In genomic region chr19:7757358-7757757, GRCh38 we compare ENCODE assay signal across 25 cellular contexts. TPM values are rescaled to one million over a fixed set of nuclear protein-coding genes. Genes with fewer than 3 reads are reported as not detected.
DNase-seq lines count a peak whose midpoint lies in the region; ATAC-seq, FAIRE-seq and TF ChIP-seq lines count a peak whose summit lies in the region.
"Had no signal": no experiment of that assay in that cellular context is flagged by ENCODE, and none has a peak within 500 bp of the region (broad histone marks: within the 10 kb centered on the region; RNA-seq: fewer than 3 reads in every experiment).

No MANE protein-coding gene starts in this region.

- TF ChIP-seq CTCF in K562 (IDR thresholded peaks at IDR 0.05 in 2 of 3, conservative IDR thresholded peaks at IDR 0.05 in 1 of 3; ENCODE audit: insufficient read depth in 2 of 3, low read depth in 1 of 3, low read length in 3 of 3) (no peak), endothelial cell (IDR thresholded peaks at IDR 0.05; ENCODE audit: unreplicated experiment) (no peak), tibial nerve (IDR thresholded peaks at IDR 0.05) (no peak)

- no peak overlapping the region for H3K23ac ChIP-seq in trophoblast cell (ENCODE audit: low read length)

- no peak overlapping the region for H2BK120ac ChIP-seq in trophoblast cell (ENCODE audit: insufficient read depth, low read length, poor library complexity)

- H4K8ac ChIP-seq in trophoblast cell (ENCODE audit: low read depth, low read length), result no peak overlapping the region

- H3K27ac ChIP-seq in K562 (ENCODE audit: extremely low read depth, low read depth, low read length), result no peak overlapping the region
- no peak overlapping the region for H3K27ac ChIP-seq in trophoblast cell (ENCODE audit: low read depth, low read length)
- no peak overlapping the region for H3K27ac ChIP-seq in tibial nerve
- H3K27ac ChIP-seq: 22Rv1; BLaER1 treated with 17β-estradiol and CSF1 and Interleukin-3, amounts not matched to agents 10 nM and 100 nM; C4-2B had no signal

- H3K4me1 ChIP-seq in K562 (replicated peaks in 1 of 2; ENCODE audit: control insufficient read depth in 2 of 2, insufficient read depth in 2 of 2, low read length in 2 of 2), result no peaks in the 10 kb centered on the region
- H3K4me1 ChIP-seq in trophoblast cell (ENCODE audit: control insufficient read depth in 1 of 2, insufficient read depth in 2 of 2, low read length in 2 of 2), result no peaks in the 10 kb centered on the region
- no peaks in the 10 kb centered on the region for H3K4me1 ChIP-seq in tibial nerve
- H3K4me1 ChIP-seq: BE2C, Caco-2 had no signal

- H3K4me1 Mint-ChIP-seq in endothelial cell (ENCODE audit: unreplicated experiment), result no peaks in the 10 kb centered on the region

- H4K12ac ChIP-seq in trophoblast cell (ENCODE audit: low read depth, low read length), result no peak overlapping the region

- no peak overlapping the region for H4K91ac ChIP-seq in trophoblast cell (ENCODE audit: low read depth, low read length)

- H3K27ac Mint-ChIP-seq in endothelial cell (ENCODE audit: unreplicated experiment), result no peak overlapping the region
- H3K27ac Mint-ChIP-seq: CD4-positive, alpha-beta T cell; CD8-positive, alpha-beta T cell had no signal

- BruUV-seq in K562 (replicated peaks; lab: Mats Ljungman, UMichigan), result no TSS peak

- H3K79me1 ChIP-seq in trophoblast cell (ENCODE audit: low read length), result no peaks in the 10 kb centered on the region

- H3K27me3 ChIP-seq in K562 (ENCODE audit: control insufficient read depth in 2 of 2, insufficient read depth in 2 of 2, low read length in 2 of 2), result no peaks in the 10 kb centered on the region
- no peaks in the 10 kb centered on the region for H3K27me3 ChIP-seq in trophoblast cell (ENCODE audit: insufficient read depth, low read length)
- no peaks in the 10 kb centered on the region for H3K27me3 ChIP-seq in tibial nerve
- H3K27me3 ChIP-seq: BLaER1 treated with 17β-estradiol and CSF1 and Interleukin-3, amounts not matched to agents 10 nM and 100 nM had no signal

- H3K9me1 ChIP-seq in K562 (ENCODE audit: control insufficient read depth, insufficient read depth, low read length), result no peaks in the 10 kb centered on the region

- POLR2A ChIA-PET in K562 (lab: Yijun Ruan, JAX), result no interaction called here

- TF ChIP-seq EP300 in K562 (IDR thresholded peaks at IDR 0.05; ENCODE audit: low read length), result no peak
- TF ChIP-seq EP300 in tibial nerve (IDR thresholded peaks at IDR 0.05), result no peak

- H3K4me2 ChIP-seq in K562 (ENCODE audit: insufficient read depth, low read length) (no peak overlapping the region), trophoblast cell (ENCODE audit: low read length) (no peak overlapping the region)
- H3K4me2 ChIP-seq: BLaER1 treated with 17β-estradiol and CSF1 and Interleukin-3, amounts not matched to agents 10 nM and 100 nM had no signal

- no peak for TF ChIP-seq RAD21 in K562 (CRISPR knock-in tag; conservative IDR thresholded peaks at IDR 0.05 in 1 of 2, IDR thresholded peaks at IDR 0.05 in 1 of 2)

- no peaks in the 10 kb centered on the region for H4K20me1 ChIP-seq in K562 (replicated peaks; ENCODE audit: control insufficient read depth, insufficient read depth, low read length)
- H4K20me1 ChIP-seq: BLaER1 treated with 17β-estradiol and CSF1 and Interleukin-3, amounts not matched to agents 10 nM and 100 nM had no signal

- WGBS in K562 (ENCODE audit: insufficient coverage, low coverage, missing lambda C conversion rate), result 6% methylated on average over 2 of the region's 3 CpGs
- WGBS in trophoblast cell (ENCODE audit: extremely low coverage, insufficient coverage, insufficient read length), result no CpG with 5 or more reads among the region's 3 CpGs
- whole genome bisulfite sequencing in tibial nerve, 2 donors, result 87 to 88% methylated on average over 3 of the region's 3 CpGs

- FAIRE-seq in GM19239 (lab: Jason Lieb, UNC) (peak; percentile 21), K562 (lab: Jason Lieb, UNC) (no peak)
- FAIRE-seq: D721Med, G401.6, GM12891 had no signal

- H3K18ac ChIP-seq in trophoblast cell (ENCODE audit: low read length), result no peak overlapping the region

- no peak for ATAC-seq in K562
- ATAC-seq: CD8-positive, alpha-beta T cell had no signal

- H2BK5ac ChIP-seq in trophoblast cell (ENCODE audit: low read depth, low read length, poor library complexity), result no peak overlapping the region

- no peak overlapping the region for H3K4me3 ChIP-seq in K562
- H3K4me3 ChIP-seq in trophoblast cell (ENCODE audit: low read depth, low read length), result peak overlapping the region; percentile 44
- no peak overlapping the region for H3K4me3 ChIP-seq in tibial nerve

- H3K14ac ChIP-seq in trophoblast cell (ENCODE audit: low read length), result no peak overlapping the region

- no peak overlapping the region for H2BK12ac ChIP-seq in trophoblast cell (ENCODE audit: low read length)

- H3K36me3 ChIP-seq in K562 (ENCODE audit: control insufficient read depth, insufficient read depth, low read length) (no peaks in the 10 kb centered on the region), trophoblast cell (ENCODE audit: control insufficient read depth in 1 of 2, insufficient read depth in 2 of 2, low read length in 2 of 2) (no peaks in the 10 kb centered on the region), tibial nerve (no peaks in the 10 kb centered on the region)
- H3K36me3 ChIP-seq: BE2C had no signal

- H3K9me3 ChIP-seq in K562 (replicated peaks; ENCODE audit: control insufficient read depth, insufficient read depth, low read depth, low read length), result peaks cover 10% of the 10 kb centered on the region
- H3K9me3 ChIP-seq in trophoblast cell (ENCODE audit: insufficient read depth, low read depth, low read length), result peaks cover 16% of the 10 kb centered on the region
- peaks cover 0 to 57% (median 10%) of the 10 kb centered on the region in 4 donors for H3K9me3 ChIP-seq in tibial nerve
- H3K9me3 ChIP-seq: BE2C had no signal

- H2AK5ac ChIP-seq in trophoblast cell (ENCODE audit: low read length), result no peak overlapping the region

- H3K79me2 ChIP-seq in K562 (ENCODE audit: control insufficient read depth, insufficient read depth, low read length) (no peaks in the 10 kb centered on the region), trophoblast cell (ENCODE audit: control insufficient read depth, insufficient read depth, low read length, poor library complexity) (no peaks in the 10 kb centered on the region)

- H3K27me3 Mint-ChIP-seq in endothelial cell (ENCODE audit: unreplicated experiment), result peaks cover 2% of the 10 kb centered on the region

- peaks cover 18% of the 10 kb centered on the region for H3K9me3 Mint-ChIP-seq in endothelial cell (ENCODE audit: unreplicated experiment)

- no peak overlapping the region for H3K4me3 Mint-ChIP-seq in endothelial cell (ENCODE audit: unreplicated experiment)
- H3K4me3 Mint-ChIP-seq: CD4-positive, alpha-beta T cell; CD8-positive, alpha-beta T cell had no signal

- DNase-seq in activated effector memory CD4-positive, alpha-beta T cell treated with anti-CD3 and anti-CD28 coated beads, Interleukin-2, amount 50 U/mL, for 16 hours, result peak; percentile 24
- no peak for DNase-seq in activated effector memory CD4-positive, alpha-beta T cell treated with Interleukin-2 at 50 U/mL for 16 hours
- no peak for DNase-seq in GM19239 (ENCODE audit: insufficient read length, low spot score)
- no peak for DNase-seq in K562 (ENCODE audit: extremely low read depth in 1 of 4, low spot score in 3 of 4)
- DNase-seq in trophoblast cell, result no peak
- DNase-seq in endothelial cell (ENCODE audit: low spot score), result no peak
- no peak for DNase-seq in tibial nerve (ENCODE audit: low spot score in 2 of 2)
- DNase-seq in HT-29 (ENCODE audit: low spot score), result no peak
- DNase-seq: ACHN; BE2C; Caco-2; Calu3; CD4-positive, alpha-beta T cell; CD8-positive, alpha-beta T cell; DMS79 treated with DMSO at 0.1 percent for 48 hours; GF-D8 had no signal

- intact Hi-C loops in K562 (cut with micrococcal nuclease), result no loop called here

- TF ChIP-seq POLR2A in K562 (conservative IDR thresholded peaks at IDR 0.05) (no peak), tibial nerve (IDR thresholded peaks at IDR 0.05) (no peak)

- no peak overlapping the region for H3K4ac ChIP-seq in trophoblast cell (ENCODE audit: low read depth, low read length)

- H2AFZ ChIP-seq in K562 (ENCODE audit: low read depth, low read length), result no peak overlapping the region
- no peak overlapping the region for H2AFZ ChIP-seq in trophoblast cell (ENCODE audit: insufficient read depth, low read length, poor library complexity)

- H3K9ac ChIP-seq in K562 (ENCODE audit: insufficient read depth in 1 of 2, low read depth in 2 of 2, low read length in 2 of 2) (no peak overlapping the region), trophoblast cell (ENCODE audit: low read length) (no peak overlapping the region)
- H3K9ac ChIP-seq: BLaER1 treated with 17β-estradiol and CSF1 and Interleukin-3, amounts not matched to agents 10 nM and 100 nM had no signal

- peaks cover 9% of the 10 kb centered on the region for H3K36me3 Mint-ChIP-seq in endothelial cell (ENCODE audit: low read depth, unreplicated experiment)

- in situ Hi-C loops in K562 (cut with MboI), result no loop called here

- CTCF ChIA-PET in K562 (lab: Yijun Ruan, JAX; ENCODE audit: low intra/inter-chr PET ratio), result no interaction called here

RNA-seq across cellular contexts. Expression of gene CLEC4M, which starts 5.7 kb away (rescaled TPM):
- total RNA-seq in K562 (2011; cell fraction: chromatin; rRNA removed; ENCODE audit: low replicate concordance), result 0.37 and 0.69 TPM in 2 replicates
- total RNA-seq in K562 (2011; cell fraction: nucleolus; rRNA removed), result 0.53 and 0.83 TPM in 2 replicates
- 0.23 TPM in 1 of 2 replicates, not detected in the other for total RNA-seq in K562 (2011; cell fraction: nucleoplasm; rRNA removed)
- not detected in 2 replicates for total RNA-seq in K562 (2014; rRNA removed)
- total RNA-seq in K562 (2014; rRNA removed; fragmentation: Illumina TruSeq; extraction: Trizol), result not detected in 2 replicates
- total RNA-seq in K562 (2015; rRNA removed; fragmentation: Illumina TruSeq; extraction: Trizol), result not detected in 2 replicates
- 0.27 TPM in 1 of 2 replicates, not detected in the other for total RNA-seq in K562 (2021)
- 0.18 and 0.62 TPM in 2 replicates for polyA plus RNA-seq in K562 (2011; rRNA removed)
- polyA plus RNA-seq in K562 (2011; cell fraction: cytosol; rRNA removed), result 0.19 and 0.32 TPM in 2 replicates
- polyA plus RNA-seq in K562 (2011; cell fraction: nucleus; rRNA removed), result 2.4 and 4.7 TPM in 2 replicates
- 0.05 and 0.58 TPM in 2 replicates for polyA plus RNA-seq in K562 (2012)
- not detected in 2 replicates for polyA plus RNA-seq in K562 (2014; fragmentation: Illumina TruSeq; extraction: Trizol)
- under 1 TPM in 1 of 2 experiments, not detected in 1; 0.08 TPM for polyA plus RNA-seq in K562 (2014; fragmentation: Nextera tagmentation; extraction: Ambion mirVana)
- polyA plus RNA-seq in K562 (2014; rRNA removed), result not detected in 2 replicates
- polyA minus RNA-seq in K562 (2011; rRNA and poly(A)+ RNA removed), result 0.27 TPM in 1 of 2 replicates, not detected in the other
- not detected in 2 replicates for polyA minus RNA-seq in K562 (2011; cell fraction: cytosol; rRNA and poly(A)+ RNA removed)
- polyA minus RNA-seq in K562 (2011; cell fraction: nucleus; rRNA and poly(A)+ RNA removed), result not detected in 2 replicates
- polyA plus RNA-seq in trophoblast cell (2013), result not detected in 2 replicates
- not detected for total RNA-seq in endothelial cell (ENCODE audit: unreplicated experiment)
- total RNA-seq in tibial nerve, result 1 to 10 TPM in 1 of 4 donors, not detected in 3; 2.4 TPM
- total RNA-seq in HT-29 (2014; rRNA removed; shearing (Covaris generic)), result not detected in 2 replicates
- total RNA-seq: A673; Caco-2; Calu3; CD4-positive, alpha-beta T cell; CD8-positive, alpha-beta T cell had no signal
- polyA plus RNA-seq: AG04450 had no signal

RNA-seq across cellular contexts. Expression of gene CD209, which starts 10.0 kb away (rescaled TPM):
- total RNA-seq in K562 (2011; cell fraction: chromatin; rRNA removed; ENCODE audit: low replicate concordance), result not detected in 2 replicates
- not detected in 2 replicates for total RNA-seq in K562 (2011; cell fraction: nucleolus; rRNA removed)
- total RNA-seq in K562 (2011; cell fraction: nucleoplasm; rRNA removed), result not detected in 2 replicates
- total RNA-seq in K562 (2014; rRNA removed) (not detected in 2 replicates), K562 (2014; rRNA removed; fragmentation: Illumina TruSeq; extraction: Trizol) (not detected in 2 replicates), K562 (2015; rRNA removed; fragmentation: Illumina TruSeq; extraction: Trizol) (not detected in 2 replicates), K562 (2021) (not detected in 2 replicates), endothelial cell (ENCODE audit: unreplicated experiment) (not detected), tibial nerve (10 to 100 TPM in 1 of 4 donors, 1 to 10 TPM in 3; 2.6 to 12.6 (median 5.0) TPM)
- polyA plus RNA-seq in K562 (2011; rRNA removed) (0.01 TPM in 2 replicates), K562 (2014; fragmentation: Illumina TruSeq; extraction: Trizol) (not detected in 2 replicates), K562 (2014; fragmentation: Nextera tagmentation; extraction: Ambion mirVana) (not detected), K562 (2014; rRNA removed) (not detected in 2 replicates)
- polyA plus RNA-seq in K562 (2011; cell fraction: cytosol; rRNA removed), result 0.01 and 0.04 TPM in 2 replicates
- polyA plus RNA-seq in K562 (2011; cell fraction: nucleus; rRNA removed), result not detected in 2 replicates
- polyA plus RNA-seq in K562 (2012), result 0.04 TPM in 1 of 2 replicates, not detected in the other
- not detected in 2 replicates for polyA minus RNA-seq in K562 (2011; rRNA and poly(A)+ RNA removed)
- polyA minus RNA-seq in K562 (2011; cell fraction: cytosol; rRNA and poly(A)+ RNA removed), result not detected in 2 replicates
- polyA minus RNA-seq in K562 (2011; cell fraction: nucleus; rRNA and poly(A)+ RNA removed), result not detected in 2 replicates
- not detected in 2 replicates for polyA plus RNA-seq in trophoblast cell (2013)
- not detected in 2 replicates for total RNA-seq in HT-29 (2014; rRNA removed; shearing (Covaris generic))
- total RNA-seq: A172; A673; Caco-2; Calu3; CD4-positive, alpha-beta T cell; CD8-positive, alpha-beta T cell had no signal
- polyA plus RNA-seq: AG04450 had no signal

RNA-seq across cellular contexts. Expression of gene CLEC4G, which starts 25.4 kb away (rescaled TPM):
- total RNA-seq in K562 (2011; cell fraction: chromatin; rRNA removed; ENCODE audit: low replicate concordance), result not detected in 2 replicates
- total RNA-seq in K562 (2011; cell fraction: nucleolus; rRNA removed), result not detected in 2 replicates
- not detected in 2 replicates for total RNA-seq in K562 (2011; cell fraction: nucleoplasm; rRNA removed)
- total RNA-seq in K562 (2014; rRNA removed), result not detected in 2 replicates
- not detected in 2 replicates for total RNA-seq in K562 (2014; rRNA removed; fragmentation: Illumina TruSeq; extraction: Trizol)
- total RNA-seq in K562 (2015; rRNA removed; fragmentation: Illumina TruSeq; extraction: Trizol), result not detected in 2 replicates
- not detected in 2 replicates for total RNA-seq in K562 (2021)
- polyA plus RNA-seq in K562 (2011; rRNA removed), result not detected in 2 replicates
- polyA plus RNA-seq in K562 (2011; cell fraction: cytosol; rRNA removed), result not detected in 2 replicates
- not detected in 2 replicates for polyA plus RNA-seq in K562 (2011; cell fraction: nucleus; rRNA removed)
- polyA plus RNA-seq in K562 (2012), result not detected in 2 replicates
- not detected in 2 replicates for polyA plus RNA-seq in K562 (2014; fragmentation: Illumina TruSeq; extraction: Trizol)
- polyA plus RNA-seq in K562 (2014; fragmentation: Nextera tagmentation; extraction: Ambion mirVana), result not detected
- polyA plus RNA-seq in K562 (2014; rRNA removed), result not detected in 2 replicates
- not detected in 2 replicates for polyA minus RNA-seq in K562 (2011; rRNA and poly(A)+ RNA removed)
- polyA minus RNA-seq in K562 (2011; cell fraction: cytosol; rRNA and poly(A)+ RNA removed), result not detected in 2 replicates
- not detected in 2 replicates for polyA minus RNA-seq in K562 (2011; cell fraction: nucleus; rRNA and poly(A)+ RNA removed)
- not detected in 2 replicates for polyA plus RNA-seq in trophoblast cell (2013)
- not detected for total RNA-seq in endothelial cell (ENCODE audit: unreplicated experiment)
- 10 to 100 TPM in 1 of 4 donors, 1 to 10 TPM in 1, under 1 TPM in 1, not detected in 1; 0.59 to 16.5 (median 1.7) TPM for total RNA-seq in tibial nerve
- total RNA-seq in HT-29 (2014; rRNA removed; shearing (Covaris generic)), result not detected in 2 replicates
- total RNA-seq: A172; A673; Caco-2; Calu3; CD4-positive, alpha-beta T cell; CD8-positive, alpha-beta T cell had no signal
- polyA plus RNA-seq: AG04450 had no signal

RNA-seq across cellular contexts. Expression of gene FCER2, which starts 55.4 kb away (rescaled TPM):
- total RNA-seq in K562 (2011; cell fraction: chromatin; rRNA removed; ENCODE audit: low replicate concordance), result 0.19 TPM in 1 of 2 replicates, not detected in the other
- total RNA-seq in K562 (2011; cell fraction: nucleolus; rRNA removed), result not detected in 2 replicates
- not detected in 2 replicates for total RNA-seq in K562 (2011; cell fraction: nucleoplasm; rRNA removed)
- total RNA-seq in K562 (2014; rRNA removed) (not detected in 2 replicates), K562 (2014; rRNA removed; fragmentation: Illumina TruSeq; extraction: Trizol) (not detected in 2 replicates), K562 (2015; rRNA removed; fragmentation: Illumina TruSeq; extraction: Trizol) (not detected in 2 replicates), K562 (2021) (0.11 and 0.38 TPM in 2 replicates), endothelial cell (ENCODE audit: unreplicated experiment) (not detected), tibial nerve (1 to 10 TPM in 1 of 4 donors, under 1 TPM in 1, not detected in 2; 0.90 to 1.0 TPM)
- polyA plus RNA-seq in K562 (2011; rRNA removed) (not detected in 2 replicates), K562 (2014; fragmentation: Illumina TruSeq; extraction: Trizol) (not detected in 2 replicates), K562 (2014; fragmentation: Nextera tagmentation; extraction: Ambion mirVana) (not detected), K562 (2014; rRNA removed) (not detected in 2 replicates)
- 0.04 TPM in 2 replicates for polyA plus RNA-seq in K562 (2011; cell fraction: cytosol; rRNA removed)
- polyA plus RNA-seq in K562 (2011; cell fraction: nucleus; rRNA removed), result 0.17 TPM in 1 of 2 replicates, not detected in the other
- 0.17 TPM in 1 of 2 replicates, not detected in the other for polyA plus RNA-seq in K562 (2012)
- not detected in 2 replicates for polyA minus RNA-seq in K562 (2011; rRNA and poly(A)+ RNA removed)
- not detected in 2 replicates for polyA minus RNA-seq in K562 (2011; cell fraction: cytosol; rRNA and poly(A)+ RNA removed)
- not detected in 2 replicates for polyA minus RNA-seq in K562 (2011; cell fraction: nucleus; rRNA and poly(A)+ RNA removed)
- not detected in 2 replicates for polyA plus RNA-seq in trophoblast cell (2013)
- not detected in 2 replicates for total RNA-seq in HT-29 (2014; rRNA removed; shearing (Covaris generic))
- total RNA-seq: A172; A673; Caco-2; Calu3; CD4-positive, alpha-beta T cell had no signal
- polyA plus RNA-seq: AG04450 had no signal
